ENCODE assay signal across 9 cellular contexts in genomic region chr10:99975942-99976809, GRCh38. TPM values are rescaled to one million over a fixed set of nuclear protein-coding genes. Genes with fewer than 3 reads are reported as not detected.
DNase-seq lines count a peak whose midpoint lies in the region; ATAC-seq and TF ChIP-seq lines count a peak whose summit lies in the region.
"Had no signal": no experiment of that assay in that cellular context is flagged by ENCODE, and none has a peak within 500 bp of the region (broad histone marks: within the 10 kb centered on the region; RNA-seq: fewer than 3 reads in every experiment).

No MANE protein-coding gene starts in this region.

- no peak overlapping the region for H3K23ac ChIP-seq in mesendoderm (ENCODE audit: low read length)

- no peak overlapping the region for H3K4me3 Mint-ChIP-seq in IgD-negative memory B cell
- H3K4me3 Mint-ChIP-seq in activated naive CD4-positive, alpha-beta T cell treated with anti-CD3 and anti-CD28 coated beads, Interleukin-2, amount 10 ng/mL, durations not matched to agents 7 days and 5 days, result no peak overlapping the region

- H3K9me3 Mint-ChIP-seq in IgD-negative memory B cell, result no peaks in the 10 kb centered on the region
- no peaks in the 10 kb centered on the region for H3K9me3 Mint-ChIP-seq in activated naive CD4-positive, alpha-beta T cell treated with anti-CD3 and anti-CD28 coated beads, Interleukin-2, amount 10 ng/mL, durations not matched to agents 7 days and 5 days

- peak overlapping the region; percentile 100 for H2BK15ac ChIP-seq in mesendoderm (replicated peaks; ENCODE audit: low read depth)

- H3K56ac ChIP-seq in mesendoderm (ENCODE audit: low read length), result peak overlapping the region; percentile 60

- H3K4me1 Mint-ChIP-seq in IgD-negative memory B cell, result peaks cover 19 to 40% (median 27%) of the 10 kb centered on the region in 3 donors
- H3K4me1 Mint-ChIP-seq in activated naive CD4-positive, alpha-beta T cell treated with anti-CD3 and anti-CD28 coated beads, Interleukin-2, amount 10 ng/mL, durations not matched to agents 7 days and 5 days, result no peaks in the 10 kb centered on the region

- no peak overlapping the region for H3K4me2 ChIP-seq in mesendoderm (ENCODE audit: low read length)

- peak overlapping the region; percentile 55 for H3K4ac ChIP-seq in mesendoderm (ENCODE audit: low read depth, low read length)

- H4K5ac ChIP-seq in mesendoderm (ENCODE audit: low read length), result no peak overlapping the region

- peaks cover 4% of the 10 kb centered on the region for H3K79me2 ChIP-seq in mesendoderm (ENCODE audit: control insufficient read depth, insufficient read depth, low read length)

- H3K4me1 ChIP-seq in breast epithelium, result no peaks in the 10 kb centered on the region
- H3K4me1 ChIP-seq in mesendoderm (ENCODE audit: control insufficient read depth, low read depth, low read length), result peaks cover 14% of the 10 kb centered on the region
- peaks cover 54% of the 10 kb centered on the region for H3K4me1 ChIP-seq in HAP-1

- DNase-seq in AG08395 (ENCODE audit: low spot score) (peak; percentile 13), breast epithelium (ENCODE audit: low spot score in 2 of 2) (no peak), mesendoderm (no peak), HAP-1 (ENCODE audit: low spot score in 2 of 2) (no peak)
- no peak for DNase-seq in stimulated activated CD4-positive, alpha-beta T cell treated with anti-CD3 and anti-CD28 coated beads, Interleukin-4, amount 100 ng/mL, for 4 hours
- no peak for DNase-seq in activated naive CD4-positive, alpha-beta T cell treated with anti-CD3 and anti-CD28 coated beads, Interleukin-2, amount 10 ng/mL, durations not matched to agents 7 days and 5 days
- DNase-seq: stimulated activated CD4-positive, alpha-beta T cell treated with anti-CD3 and anti-CD28 coated beads, Interleukin-1b, Interleukin-23, amount 100 ng/mL, for 48 hours had no signal

- H2BK120ac ChIP-seq in mesendoderm (ENCODE audit: low read depth, low read length), result peak overlapping the region; percentile 49

- peak overlapping the region in 2 of 3 donors; percentile 10 to 12 for H3K27ac Mint-ChIP-seq in IgD-negative memory B cell
- H3K27ac Mint-ChIP-seq in activated naive CD4-positive, alpha-beta T cell treated with anti-CD3 and anti-CD28 coated beads, Interleukin-2, amount 10 ng/mL, durations not matched to agents 7 days and 5 days, result no peak overlapping the region

- H3K27ac ChIP-seq in breast epithelium (peak overlapping the region; percentile 51 to 72), mesendoderm (ENCODE audit: low read depth, low read length) (no peak overlapping the region)

- no CpG with 5 or more reads among the region's 7 CpGs for WGBS in mesendoderm (ENCODE audit: extremely low coverage, insufficient coverage, low lambda C conversion rate)

- H3K27me3 ChIP-seq in breast epithelium (no peaks in the 10 kb centered on the region), mesendoderm (ENCODE audit: insufficient read depth, low read length, poor library complexity) (no peaks in the 10 kb centered on the region), HAP-1 (ENCODE audit: low read depth) (no peaks in the 10 kb centered on the region)

- CTCF ChIA-PET in activated naive CD4-positive, alpha-beta T cell treated with anti-CD3 and anti-CD28 coated beads, Interleukin-2, amount 10 ng/mL, durations not matched to agents 7 days and 5 days (lab: Charles Lee), result interaction anchor here (0.6 to 1.1 kb wide), 3 partner anchors 14 to 162 kb away, joined by 4 read pairs; no protein-coding TSS in a partner anchor

- peak overlapping the region; percentile 43 for H2BK5ac ChIP-seq in mesendoderm (ENCODE audit: low read length)

- H4K8ac ChIP-seq in mesendoderm (ENCODE audit: low read depth, low read length), result no peak overlapping the region

- intact Hi-C loops in breast epithelium (cut with DNase I; ENCODE audit: low total_unique reads), result no loop called here

- H3K36me3 Mint-ChIP-seq in IgD-negative memory B cell, result peaks cover 8% of the 10 kb centered on the region
- no peaks in the 10 kb centered on the region for H3K36me3 Mint-ChIP-seq in activated naive CD4-positive, alpha-beta T cell treated with anti-CD3 and anti-CD28 coated beads, Interleukin-2, amount 10 ng/mL, durations not matched to agents 7 days and 5 days

- H3K9ac ChIP-seq in mesendoderm (ENCODE audit: low read length), result no peak overlapping the region

- peaks cover 6% of the 10 kb centered on the region for H3K79me1 ChIP-seq in mesendoderm (ENCODE audit: low read length)

- no peak overlapping the region for H3K4me3 ChIP-seq in breast epithelium
- no peak overlapping the region for H3K4me3 ChIP-seq in mesendoderm (ENCODE audit: low read length)
- no peak overlapping the region for H3K4me3 ChIP-seq in HAP-1

- H3K9me3 ChIP-seq in breast epithelium (no peaks in the 10 kb centered on the region), HAP-1 (no peaks in the 10 kb centered on the region)

- H3K27me3 Mint-ChIP-seq in IgD-negative memory B cell, result no peaks in the 10 kb centered on the region
- no peaks in the 10 kb centered on the region for H3K27me3 Mint-ChIP-seq in activated naive CD4-positive, alpha-beta T cell treated with anti-CD3 and anti-CD28 coated beads, Interleukin-2, amount 10 ng/mL, durations not matched to agents 7 days and 5 days

- in situ Hi-C loops in HAP-1 (cut with MboI; ENCODE audit: low sequenced_read_pairs), result no loop called here

- no peak for TF ChIP-seq CTCF in breast epithelium (IDR thresholded peaks at IDR 0.05)

- no peak overlapping the region for H2AK5ac ChIP-seq in mesendoderm (ENCODE audit: low read length)

- no peak for TF ChIP-seq POLR2A in breast epithelium (IDR thresholded peaks at IDR 0.05)

- H3K18ac ChIP-seq in mesendoderm (ENCODE audit: low read length), result peak overlapping the region; percentile 99

- ATAC-seq in HG03095 (IDR thresholded peaks at IDR 0.05; ENCODE audit: unreplicated experiment), result no peak

- H3K36me3 ChIP-seq in breast epithelium (no peaks in the 10 kb centered on the region), mesendoderm (ENCODE audit: control insufficient read depth, insufficient read depth, low read length) (no peaks in the 10 kb centered on the region), HAP-1 (replicated peaks) (no peaks in the 10 kb centered on the region; the same call in 1 of the 2 replicates)

RNA-seq across cellular contexts. Expression of gene DNMBP, which starts 33.6 kb away (rescaled TPM):
- polyA plus RNA-seq in IgD-negative memory B cell, result 3.5 TPM
- total RNA-seq in breast epithelium, result 10 to 100 TPM; 15.1 to 20.6 (median 15.5) TPM
- 9.3 TPM for polyA plus RNA-seq in mesendoderm (2013, experiment 1 of 2)
- 9.5 TPM for polyA plus RNA-seq in mesendoderm (2013, experiment 2 of 2)
